9 cellular contexts compared by ENCODE assay signal in the genomic region with DNA sequence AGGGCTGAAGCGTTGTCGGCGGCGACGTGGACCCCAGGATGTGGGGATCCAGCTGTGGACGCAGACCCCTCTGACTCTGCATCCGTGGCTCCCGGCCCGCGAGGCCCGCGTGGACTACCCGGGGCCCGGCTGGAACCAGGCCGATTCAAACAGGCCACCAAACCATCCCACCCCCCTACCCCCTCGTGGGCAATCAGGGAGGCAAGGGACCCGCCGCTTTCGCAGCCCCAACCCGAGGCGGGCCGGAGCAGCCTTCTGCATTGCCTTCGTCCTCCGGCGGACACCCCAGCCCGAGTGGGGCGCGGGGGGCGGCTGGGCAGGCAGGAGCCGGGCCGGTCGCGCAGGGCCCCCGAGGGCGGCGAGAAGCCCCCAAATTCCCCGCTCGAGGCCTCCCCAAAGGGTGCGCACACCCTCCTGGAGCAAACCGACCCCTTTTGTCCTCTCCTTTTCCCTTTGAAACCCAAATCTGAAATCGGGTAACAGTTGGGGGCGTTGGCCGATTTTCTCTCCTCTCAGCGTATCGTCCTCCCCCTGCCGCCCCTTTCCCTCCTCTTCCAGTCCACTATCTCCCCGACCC. TPM values are rescaled to one million over a fixed set of nuclear protein-coding genes. Genes with fewer than 3 reads are reported as not detected.
DNase-seq lines count a peak whose midpoint lies in the region; ATAC-seq, FAIRE-seq and TF ChIP-seq lines count a peak whose summit lies in the region.
"Had no signal": no experiment of that assay in that cellular context is flagged by ENCODE, and none has a peak within 500 bp of the region (broad histone marks: within the 10 kb centered on the region; RNA-seq: fewer than 3 reads in every experiment).

No MANE protein-coding gene starts in this region.

- peak overlapping the region; percentile 86 for H3K4me3 Mint-ChIP-seq in glutamatergic neuron (ENCODE audit: unreplicated experiment)

- peaks cover 20% of the 10 kb centered on the region for H3K4me1 Mint-ChIP-seq in glutamatergic neuron (ENCODE audit: low read depth, unreplicated experiment)

- peaks cover 24% of the 10 kb centered on the region for H3K9me3 Mint-ChIP-seq in glutamatergic neuron (ENCODE audit: unreplicated experiment)

- H3K27me3 Mint-ChIP-seq in glutamatergic neuron (ENCODE audit: unreplicated experiment) = peaks cover 37% of the 10 kb centered on the region

- no peak for FAIRE-seq in D721Med (lab: Jason Lieb, UNC)

- ATAC-seq in SK-N-SH treated with all-trans-retinoic acid at 6 μM for 48 hours (peak; percentile 19), sciatic nerve (peak; percentile 38), HG02763 (IDR thresholded peaks at IDR 0.05; ENCODE audit: unreplicated experiment) (no peak)

- peak in 2 of 3 experiments; percentile 31 to 37 for DNase-seq in NCI-H1417 (lab: John Stamatoyannopoulos, UW)
- no peak for DNase-seq in NCI-H1417 treated with DMSO at 0.1 percent for 48 hours (lab: John Stamatoyannopoulos, UW)
- no peak for DNase-seq in glutamatergic neuron
- peak; percentile 65 for DNase-seq in sciatic nerve (ENCODE audit: low spot score)
- no peak for DNase-seq in D721Med (ENCODE audit: insufficient read length, low spot score)
- DNase-seq in dedifferentiated amniotic fluid mesenchymal stem cell (ENCODE audit: extremely low spot score) = no peak

- H3K27ac Mint-ChIP-seq in glutamatergic neuron (ENCODE audit: unreplicated experiment) = no peak overlapping the region

- intact Hi-C loops in sciatic nerve (cut with DNase I) = no loop called here

- no peak for TF ChIP-seq CTCF in glutamatergic neuron (IDR thresholded peaks at IDR 0.05; ENCODE audit: partially characterized antibody, unreplicated experiment)
- TF ChIP-seq CTCF in D721Med (IDR thresholded peaks at IDR 0.05; ENCODE audit: insufficient read depth, missing control alignments) = no peak

- no peaks in the 10 kb centered on the region for H3K36me3 Mint-ChIP-seq in glutamatergic neuron (ENCODE audit: unreplicated experiment)

TF ChIP-seq in SK-N-SH treated with all-trans-retinoic acid at 6 μM for 48 hours, 23 proteins besides CTCF, POLR2A, EP300 and RAD21:
- TF ChIP-seq, protein P1, sequence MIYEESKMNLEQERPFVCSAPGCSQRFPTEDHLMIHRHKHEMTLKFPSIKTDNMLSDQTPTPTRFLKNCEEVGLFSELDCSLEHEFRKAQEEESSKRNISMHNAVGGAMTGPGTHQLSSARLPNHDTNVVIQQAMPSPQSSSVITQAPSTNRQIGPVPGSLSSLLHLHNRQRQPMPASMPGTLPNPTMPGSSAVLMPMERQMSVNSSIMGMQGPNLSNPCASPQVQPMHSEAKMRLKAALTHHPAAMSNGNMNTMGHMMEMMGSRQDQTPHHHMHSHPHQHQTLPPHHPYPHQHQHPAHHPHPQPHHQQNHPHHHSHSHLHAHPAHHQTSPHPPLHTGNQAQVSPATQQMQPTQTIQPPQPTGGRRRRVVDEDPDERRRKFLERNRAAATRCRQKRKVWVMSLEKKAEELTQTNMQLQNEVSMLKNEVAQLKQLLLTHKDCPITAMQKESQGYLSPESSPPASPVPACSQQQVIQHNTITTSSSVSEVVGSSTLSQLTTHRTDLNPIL (CRISPR knock-in tag; IDR thresholded peaks at IDR 0.05; ENCODE audit: low read depth) = no peak
- TF ChIP-seq OSR1 (CRISPR knock-in tag; IDR thresholded peaks at IDR 0.05) (no peak), BACH2 (CRISPR knock-in tag; IDR thresholded peaks at IDR 0.05; ENCODE audit: borderline replicate concordance) (no peak), ESRRG (CRISPR knock-in tag; IDR thresholded peaks at IDR 0.05) (no peak), ZNF565 (CRISPR knock-in tag; conservative IDR thresholded peaks at IDR 0.05; ENCODE audit: low read depth) (no peak), RARB (CRISPR knock-in tag; IDR thresholded peaks at IDR 0.05) (no peak), TCF4 (CRISPR knock-in tag; IDR thresholded peaks at IDR 0.05; ENCODE audit: borderline replicate concordance) (no peak), CSDC2 (CRISPR knock-in tag; IDR thresholded peaks at IDR 0.05) (no peak), ZFP30 (CRISPR knock-in tag; IDR thresholded peaks at IDR 0.05) (no peak), ZNF70 (CRISPR knock-in tag; IDR thresholded peaks at IDR 0.05) (no peak)
- TF ChIP-seq, protein P2, sequence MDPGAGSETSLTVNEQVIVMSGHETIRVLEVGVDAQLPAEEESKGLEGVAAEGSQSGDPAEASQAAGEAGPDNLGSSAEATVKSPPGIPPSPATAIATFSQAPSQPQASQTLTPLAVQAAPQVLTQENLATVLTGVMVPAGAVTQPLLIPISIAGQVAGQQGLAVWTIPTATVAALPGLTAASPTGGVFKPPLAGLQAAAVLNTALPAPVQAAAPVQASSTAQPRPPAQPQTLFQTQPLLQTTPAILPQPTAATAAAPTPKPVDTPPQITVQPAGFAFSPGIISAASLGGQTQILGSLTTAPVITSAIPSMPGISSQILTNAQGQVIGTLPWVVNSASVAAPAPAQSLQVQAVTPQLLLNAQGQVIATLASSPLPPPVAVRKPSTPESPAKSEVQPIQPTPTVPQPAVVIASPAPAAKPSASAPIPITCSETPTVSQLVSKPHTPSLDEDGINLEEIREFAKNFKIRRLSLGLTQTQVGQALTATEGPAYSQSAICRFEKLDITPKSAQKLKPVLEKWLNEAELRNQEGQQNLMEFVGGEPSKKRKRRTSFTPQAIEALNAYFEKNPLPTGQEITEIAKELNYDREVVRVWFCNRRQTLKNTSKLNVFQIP (CRISPR knock-in tag; IDR thresholded peaks at IDR 0.05; ENCODE audit: borderline replicate concordance, low read depth) = no peak
- TF ChIP-seq, protein P3, sequence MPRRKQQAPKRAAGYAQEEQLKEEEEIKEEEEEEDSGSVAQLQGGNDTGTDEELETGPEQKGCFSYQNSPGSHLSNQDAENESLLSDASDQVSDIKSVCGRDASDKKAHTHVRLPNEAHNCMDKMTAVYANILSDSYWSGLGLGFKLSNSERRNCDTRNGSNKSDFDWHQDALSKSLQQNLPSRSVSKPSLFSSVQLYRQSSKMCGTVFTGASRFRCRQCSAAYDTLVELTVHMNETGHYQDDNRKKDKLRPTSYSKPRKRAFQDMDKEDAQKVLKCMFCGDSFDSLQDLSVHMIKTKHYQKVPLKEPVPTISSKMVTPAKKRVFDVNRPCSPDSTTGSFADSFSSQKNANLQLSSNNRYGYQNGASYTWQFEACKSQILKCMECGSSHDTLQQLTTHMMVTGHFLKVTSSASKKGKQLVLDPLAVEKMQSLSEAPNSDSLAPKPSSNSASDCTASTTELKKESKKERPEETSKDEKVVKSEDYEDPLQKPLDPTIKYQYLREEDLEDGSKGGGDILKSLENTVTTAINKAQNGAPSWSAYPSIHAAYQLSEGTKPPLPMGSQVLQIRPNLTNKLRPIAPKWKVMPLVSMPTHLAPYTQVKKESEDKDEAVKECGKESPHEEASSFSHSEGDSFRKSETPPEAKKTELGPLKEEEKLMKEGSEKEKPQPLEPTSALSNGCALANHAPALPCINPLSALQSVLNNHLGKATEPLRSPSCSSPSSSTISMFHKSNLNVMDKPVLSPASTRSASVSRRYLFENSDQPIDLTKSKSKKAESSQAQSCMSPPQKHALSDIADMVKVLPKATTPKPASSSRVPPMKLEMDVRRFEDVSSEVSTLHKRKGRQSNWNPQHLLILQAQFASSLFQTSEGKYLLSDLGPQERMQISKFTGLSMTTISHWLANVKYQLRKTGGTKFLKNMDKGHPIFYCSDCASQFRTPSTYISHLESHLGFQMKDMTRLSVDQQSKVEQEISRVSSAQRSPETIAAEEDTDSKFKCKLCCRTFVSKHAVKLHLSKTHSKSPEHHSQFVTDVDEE (CRISPR knock-in tag; IDR thresholded peaks at IDR 0.05) = no peak

RNA-seq across cellular contexts. Expression of a gene that starts 7.3 kb away (rescaled TPM):
- total RNA-seq in glutamatergic neuron (ENCODE audit: unreplicated experiment) = not detected
- total RNA-seq in sciatic nerve = not detected
- total RNA-seq: mucosa of gallbladder had no signal

RNA-seq across cellular contexts. Expression of a gene that starts 53.4 kb away (rescaled TPM):
- total RNA-seq in glutamatergic neuron (ENCODE audit: unreplicated experiment) (51.3 TPM), sciatic nerve (25.0 TPM)

Comparison
In these comparisons a context has a peak if more than half of its experiments do, and no peak if none do; other contexts are left out.
1. DNase-seq: peak in NCI-H1417 (2 of 3) and sciatic nerve (single experiment); none in NCI-H1417 treated with DMSO at 0.1 percent for 48 hours (single experiment), glutamatergic neuron (single experiment), D721Med (single experiment) and dedifferentiated amniotic fluid mesenchymal stem cell (single experiment).